Comparison of ENCODE assay signal across 8 cellular contexts in genomic region chr15:101014921-101015841, GRCh38.
DNase-seq lines count a peak whose midpoint lies in the region; ATAC-seq and TF ChIP-seq lines count a peak whose summit lies in the region.

No MANE protein-coding gene starts in this region.

- H3K36me3 ChIP-seq in A673 (ENCODE audit: insufficient read depth, low read length, poor library complexity, severe bottlenecking), result no peaks in the 10 kb centered on the region

- ATAC-seq in activated CD4-positive, alpha-beta T cell treated with anti-CD3 and anti-CD28 coated beads for 36 hours, result peak; percentile 58
- ATAC-seq in left lobe of liver, result peak; percentile 92
- no peak for ATAC-seq in GM19455 (IDR thresholded peaks at IDR 0.05; ENCODE audit: unreplicated experiment)

- no peak overlapping the region for H3K4me3 Mint-ChIP-seq in activated CD4-positive, alpha-beta T cell treated with anti-CD3 and anti-CD28 coated beads for 36 hours

- H3K27ac Mint-ChIP-seq in activated CD4-positive, alpha-beta T cell treated with anti-CD3 and anti-CD28 coated beads for 36 hours, result no peak overlapping the region

- peak; percentile 77 for DNase-seq in A673 (ENCODE audit: low spot score)
- peak; percentile 85 for DNase-seq in GM13976 (ENCODE audit: low spot score)
- peak; percentile 6 for DNase-seq in NCI-H1417 treated with DMSO at 0.1 percent for 48 hours (lab: John Stamatoyannopoulos, UW)
- DNase-seq in activated CD4-positive, alpha-beta T cell treated with anti-CD3 and anti-CD28 coated beads for 36 hours, result peak; percentile 84
- DNase-seq in cerebellar cortex (ENCODE audit: low spot score), result peak; percentile 74
- peak; percentile 75 for DNase-seq in left lobe of liver (ENCODE audit: low spot score)
- DNase-seq in stimulated activated CD4-positive, alpha-beta T cell treated with anti-CD3 and anti-CD28 coated beads, Interleukin-4, amount 100 ng/mL, for 4 hours, result peak; percentile 59 to 74

- no peaks in the 10 kb centered on the region for H3K27me3 ChIP-seq in A673 (replicated peaks; ENCODE audit: insufficient read depth, low read depth, low read length, poor library complexity)

- intact Hi-C loops in A673 (cut with micrococcal nuclease; ENCODE audit: unreplicated experiment), result loop anchor here (1.0 to 5.0 kb wide), 2 partner anchors 72 to 243 kb away; no protein-coding TSS in a partner anchor
- intact Hi-C loops in activated CD4-positive, alpha-beta T cell treated with anti-CD3 and anti-CD28 coated beads for 36 hours (cut with DNase I, micrococcal nuclease), result loop anchor here (1.0 to 10.0 kb wide), 5 partner anchors 72 to 630 kb away; no protein-coding TSS in a partner anchor

- in situ Hi-C loops in GM13976 (cut with MboI; ENCODE audit: low sequenced_read_pairs, unreplicated experiment), result loop anchor here (10.0 to 25.0 kb wide), 3 partner anchors 250 to 678 kb away; partner anchors contain the start of gene ADAMTS17

- no peaks in the 10 kb centered on the region for H3K9me3 ChIP-seq in A673 (ENCODE audit: low read depth, low read length, poor library complexity, severe bottlenecking)

- H3K4me1 ChIP-seq in A673 (ENCODE audit: insufficient read depth, low read length, poor library complexity, severe bottlenecking), result no peaks in the 10 kb centered on the region

- BruUV-seq in A673 (replicated peaks; lab: Mats Ljungman, UMichigan), result no TSS peak

- peaks cover 2% of the 10 kb centered on the region for H3K27me3 Mint-ChIP-seq in activated CD4-positive, alpha-beta T cell treated with anti-CD3 and anti-CD28 coated beads for 36 hours

- POLR2A ChIA-PET in A673 (lab: Charles Lee; ENCODE audit: low non-redundant PET), result no interaction called here
- POLR2A ChIA-PET in activated CD4-positive, alpha-beta T cell treated with anti-CD3 and anti-CD28 coated beads for 36 hours (lab: Charles Lee), result interaction anchor here (0.6 kb wide), 1 partner anchor 237 kb away, joined by 4 read pairs; the partner anchor contains the start of gene CHSY1

- CTCF ChIA-PET in A673 (lab: Charles Lee), result no interaction called here
- CTCF ChIA-PET in activated CD4-positive, alpha-beta T cell treated with anti-CD3 and anti-CD28 coated beads for 36 hours (lab: Charles Lee), result interaction anchor here (0.6 to 4.3 kb wide), 14 partner anchors 7 to 282 kb away, joined by 3 to 51 read pairs (median 4); no protein-coding TSS in a partner anchor

- no peaks in the 10 kb centered on the region for H3K9me3 Mint-ChIP-seq in activated CD4-positive, alpha-beta T cell treated with anti-CD3 and anti-CD28 coated beads for 36 hours (ENCODE audit: low read depth)

- TF ChIP-seq CTCF in A673 (conservative IDR thresholded peaks at IDR 0.05; ENCODE audit: low read depth, low read length) (peak; percentile 94), GM13976 (IDR thresholded peaks at IDR 0.05; ENCODE audit: borderline replicate concordance, control extremely low read depth, extremely low read depth, insufficient read depth, missing control alignments) (peak; percentile 78)

- no peaks in the 10 kb centered on the region for H3K36me3 Mint-ChIP-seq in activated CD4-positive, alpha-beta T cell treated with anti-CD3 and anti-CD28 coated beads for 36 hours (ENCODE audit: low read depth)

- H3K27ac ChIP-seq in A673 (ENCODE audit: low read depth, low read length, poor library complexity, severe bottlenecking), result no peak overlapping the region

- H3K4me1 Mint-ChIP-seq in activated CD4-positive, alpha-beta T cell treated with anti-CD3 and anti-CD28 coated beads for 36 hours, result no peaks in the 10 kb centered on the region

- no peak overlapping the region for H3K4me3 ChIP-seq in A673 (ENCODE audit: low read depth, low read length, poor library complexity, severe bottlenecking)

Comparison
In these comparisons a context has a peak if more than half of its experiments do, and no peak if none do; other contexts are left out.
1. DNase-seq: peak in every context shown above with its lines; median percentile 85 in GM13976; 84 in activated CD4-positive, alpha-beta T cell treated with anti-CD3 and anti-CD28 coated beads for 36 hours; 77 in A673; 75 in left lobe of liver; 74 in cerebellar cortex; 66 in stimulated activated CD4-positive, alpha-beta T cell treated with anti-CD3 and anti-CD28 coated beads, Interleukin-4, amount 100 ng/mL, for 4 hours; 6 in NCI-H1417 treated with DMSO at 0.1 percent for 48 hours.